In genomic region chr17:78687125-78687524, GRCh38 we compare ENCODE assay signal across 14 cellular contexts.
"Had no signal": no experiment of that assay in that cellular context is flagged by ENCODE, and none has a peak within 500 bp of the region (broad histone marks: within the 10 kb centered on the region; RNA-seq: fewer than 3 reads in every experiment).

No MANE protein-coding gene starts in this region.

- H3K4me3 ChIP-seq: ascending aorta, breast epithelium had no signal

- DNase-seq: activated CD8-positive, alpha-beta memory T cell treated with anti-CD3 and anti-CD28 coated beads for 24 hours; activated effector memory CD4-positive, alpha-beta T cell treated with Interleukin-2 at 50 U/mL for 16 hours; cerebellar nuclear complex; effector CD8-positive, alpha-beta T cell; foreskin melanocyte; kidney glomerular epithelial cell; mesenchymal stem cell; naive thymus-derived CD8-positive, alpha-beta T cell; nucleus accumbens; posterior cingulate gyrus had no signal

- H3K36me3 ChIP-seq: breast epithelium had no signal

- H3K4me3 Mint-ChIP-seq: stimulated activated memory B cell treated with anti-CD40 and anti-IgM and Interleukin-4, amounts not matched to agents 10 μg/mL and 1 μg/mL and 100 μg/mL, for 72 hours; type B pancreatic cell had no signal

- H3K9me3 ChIP-seq: ascending aorta, breast epithelium had no signal

- H3K9me3 Mint-ChIP-seq: naive thymus-derived CD8-positive, alpha-beta T cell; stimulated activated memory B cell treated with anti-CD40 and anti-IgM and Interleukin-4, amounts not matched to agents 10 μg/mL and 1 μg/mL and 100 μg/mL, for 72 hours had no signal

- H3K27ac Mint-ChIP-seq: type B pancreatic cell had no signal

- H3K27ac ChIP-seq: ascending aorta, breast epithelium had no signal

- ATAC-seq: naive thymus-derived CD8-positive, alpha-beta T cell; stimulated activated memory B cell treated with anti-CD40 and anti-IgM and Interleukin-4, amounts not matched to agents 10 μg/mL and 1 μg/mL and 100 μg/mL, for 72 hours had no signal

- H3K27me3 ChIP-seq: ascending aorta, breast epithelium had no signal

- H3K27me3 Mint-ChIP-seq: naive thymus-derived CD8-positive, alpha-beta T cell; stimulated activated memory B cell treated with anti-CD40 and anti-IgM and Interleukin-4, amounts not matched to agents 10 μg/mL and 1 μg/mL and 100 μg/mL, for 72 hours; type B pancreatic cell had no signal
